22 cellular contexts compared by ENCODE assay signal in genomic region chr17:57478433-57478832, GRCh38.
DNase-seq lines count a peak whose midpoint lies in the region; ATAC-seq, FAIRE-seq and TF ChIP-seq lines count a peak whose summit lies in the region.
"Had no signal": no experiment of that assay in that cellular context is flagged by ENCODE, and none has a peak within 500 bp of the region (broad histone marks: within the 10 kb centered on the region; RNA-seq: fewer than 3 reads in every experiment).

No MANE protein-coding gene starts in this region.

- TF ChIP-seq CTCF in astrocyte of the spinal cord (IDR thresholded peaks at IDR 0.05; ENCODE audit: low read depth, low read length) (no peak), left ventricle myocardium inferior (IDR thresholded peaks at IDR 0.05; ENCODE audit: borderline replicate concordance) (no peak), ovary (IDR thresholded peaks at IDR 0.05) (no peak), D721Med (IDR thresholded peaks at IDR 0.05; ENCODE audit: insufficient read depth, missing control alignments) (no peak)

- no peaks in the 10 kb centered on the region for H3K36me3 ChIP-seq in left ventricle myocardium inferior
- no peaks in the 10 kb centered on the region for H3K36me3 ChIP-seq in ovary
- H3K36me3 ChIP-seq: left lung, SJSA1, stomach, vagina had no signal

- H3K9me3 ChIP-seq in left ventricle myocardium inferior (replicated peaks) (no peaks in the 10 kb centered on the region), ovary (no peaks in the 10 kb centered on the region)
- H3K9me3 ChIP-seq: left lung, SJSA1, stomach, vagina had no signal

- WGBS in ovary, 3 donors: 19 to 31% (median 22%) methylated on average over 6 of the region's 6 CpGs

- no peak overlapping the region for H3K4me3 ChIP-seq in astrocyte of the spinal cord (ENCODE audit: low read depth, low read length)
- no peak overlapping the region for H3K4me3 ChIP-seq in left ventricle myocardium inferior
- H3K4me3 ChIP-seq in ovary: no peak overlapping the region
- H3K4me3 ChIP-seq: left lung, SJSA1, stomach, vagina had no signal

- no peak for ATAC-seq in GM19463 (IDR thresholded peaks at IDR 0.05; ENCODE audit: unreplicated experiment)
- ATAC-seq: left lung; naive thymus-derived CD4-positive, alpha-beta T cell had no signal

- intact Hi-C loops in left ventricle myocardium inferior (cut with micrococcal nuclease) (no loop called here), ovary (cut with DNase I) (no loop called here)

- H3K27ac ChIP-seq in left ventricle myocardium inferior (replicated peaks) (peak overlapping the region; percentile 79), ovary (peak overlapping the region; percentile 43 to 54)
- H3K27ac ChIP-seq: left lung, SJSA1, vagina had no signal

- peak; percentile 27 for DNase-seq in G401 (ENCODE audit: low spot score)
- DNase-seq in astrocyte of the spinal cord (ENCODE audit: low read depth, low spot score): peak; percentile 82
- DNase-seq in left ventricle myocardium inferior: no peak
- DNase-seq in ovary: peak; percentile 51 to 74 (median 62)
- no peak for DNase-seq in NCI-H226
- DNase-seq in D721Med (ENCODE audit: insufficient read length, low spot score): no peak
- DNase-seq in NAMALWA (ENCODE audit: low spot score): no peak
- DNase-seq: activated gamma-delta T cell treated with Interleukin-2 at 50 U/mL for 16 hours; effector CD4-positive, alpha-beta T cell; left lung; naive thymus-derived CD4-positive, alpha-beta T cell; NCI-H1436; NCI-H345; stomach; T1000 had no signal

- H3K4me1 ChIP-seq in left ventricle myocardium inferior: peaks cover 73% of the 10 kb centered on the region
- peaks cover 25% of the 10 kb centered on the region for H3K4me1 ChIP-seq in ovary (ENCODE audit: insufficient read depth)

- in situ Hi-C loops in G401 (cut with HindIII; ENCODE audit: low sequenced_read_pairs): no loop called here
- in situ Hi-C loops in astrocyte of the spinal cord (cut with HindIII; ENCODE audit: low sequenced_read_pairs): no loop called here

- no peak for TF ChIP-seq EP300 in ovary (IDR thresholded peaks at IDR 0.05)

- TF ChIP-seq POLR2A in ovary (IDR thresholded peaks at IDR 0.05): no peak

- no peak for FAIRE-seq in D721Med (lab: Jason Lieb, UNC)
- FAIRE-seq: bronchial epithelial cell, G401.6, GM12891, H1 had no signal

- H3K27me3 ChIP-seq in left ventricle myocardium inferior (ENCODE audit: low read depth): no peaks in the 10 kb centered on the region
- no peaks in the 10 kb centered on the region for H3K27me3 ChIP-seq in ovary
- H3K27me3 ChIP-seq: left lung, SJSA1, stomach, vagina had no signal

Comparison
In these comparisons a context has a peak if more than half of its experiments do, and no peak if none do; other contexts are left out.
1. DNase-seq: peak in G401 (single experiment), astrocyte of the spinal cord (single experiment) and ovary (5 of 5); none in left ventricle myocardium inferior (single experiment), NCI-H226 (single experiment), D721Med (single experiment) and NAMALWA (single experiment).